In the genomic region with DNA sequence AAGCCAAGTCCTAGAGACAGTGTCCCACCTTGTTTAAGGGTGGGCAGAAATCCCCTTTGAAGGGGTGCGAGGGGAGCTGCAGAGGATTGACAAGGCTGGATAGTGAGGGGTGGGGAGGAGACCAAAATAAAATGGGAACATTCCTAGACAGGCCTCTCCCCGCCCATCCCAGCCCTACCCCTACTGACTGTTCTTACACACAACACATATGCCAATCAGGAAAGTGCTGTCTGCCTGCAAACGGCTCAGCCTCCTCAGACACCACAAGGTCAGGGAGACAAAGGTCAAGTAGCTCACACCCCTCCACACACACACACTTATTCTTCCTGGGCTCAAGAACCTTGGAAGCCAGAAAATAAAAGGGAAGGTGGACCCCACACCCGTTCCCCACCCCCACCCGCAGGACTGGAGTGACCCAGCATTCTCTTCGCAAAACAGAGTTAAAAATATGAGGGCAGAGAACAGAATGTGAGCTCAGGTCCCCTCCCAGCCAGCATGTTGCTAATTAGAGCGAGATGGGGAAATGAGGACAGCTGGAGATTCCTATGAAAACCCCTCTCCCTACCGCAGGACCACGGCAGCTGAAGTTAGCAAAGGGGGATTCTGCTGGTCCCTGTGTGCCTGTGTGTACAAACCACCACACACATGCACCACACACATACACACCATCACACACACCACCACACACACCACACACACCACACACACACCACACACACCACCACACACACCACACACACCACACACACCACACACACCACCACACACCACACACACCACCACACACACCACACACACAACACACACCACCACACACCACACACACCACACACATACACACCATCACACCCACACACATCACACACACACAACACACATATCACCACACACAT, we compare ENCODE assay signal across 12 cellular contexts.
DNase-seq lines count a peak whose midpoint lies in the region; ATAC-seq and TF ChIP-seq lines count a peak whose summit lies in the region.
"Had no signal": no experiment of that assay in that cellular context is flagged by ENCODE, and none has a peak within 500 bp of the region (broad histone marks: within the 10 kb centered on the region; RNA-seq: fewer than 3 reads in every experiment).

No MANE protein-coding gene starts in this region.

- intact Hi-C loops in esophagus squamous epithelium (cut with DNase I), result no loop called here

- DNase-seq in AG10803 (ENCODE audit: low read depth), result peak; percentile 46
- peak; percentile 18 for DNase-seq in NCI-H1694 (lab: John Stamatoyannopoulos, UW)
- no peak for DNase-seq in esophagus squamous epithelium (lab: John Stamatoyannopoulos, UW)
- DNase-seq in NCI-H748 treated with DMSO at 0.1 percent for 48 hours (lab: John Stamatoyannopoulos, UW), result no peak
- DNase-seq in DMS114 treated with DMSO at 0.1 percent for 48 hours (lab: John Stamatoyannopoulos, UW; ENCODE audit: unreplicated experiment), result no peak

- TF ChIP-seq POLR2A in esophagus squamous epithelium (IDR thresholded peaks at IDR 0.05), result no peak

- no peak overlapping the region for H3K4me3 ChIP-seq in AG10803 (ENCODE audit: low read length)
- no peak overlapping the region for H3K4me3 ChIP-seq in esophagus squamous epithelium
- H3K4me3 ChIP-seq: BLaER1 had no signal

- peak overlapping the region; percentile 70 to 89 (median 77) for H3K27ac Mint-ChIP-seq in nephron
- H3K27ac Mint-ChIP-seq: activated naive CD4-positive, alpha-beta T cell treated with anti-CD3 and anti-CD28 coated beads, Interleukin-2, amount 50 U/mL, for 24 hours had no signal

- WGBS in esophagus squamous epithelium, 2 donors, result 51 to 69% methylated on average over 5 to 7 of the region's 9 CpGs

- H3K9me3 Mint-ChIP-seq in nephron, result no peaks in the 10 kb centered on the region
- H3K9me3 Mint-ChIP-seq: activated naive CD4-positive, alpha-beta T cell treated with anti-CD3 and anti-CD28 coated beads, Interleukin-2, amount 50 U/mL, for 24 hours had no signal

- TF ChIP-seq CTCF in AG10803 (conservative IDR thresholded peaks at IDR 0.05; ENCODE audit: low read length) (no peak), esophagus squamous epithelium (IDR thresholded peaks at IDR 0.05) (no peak), nephron (IDR thresholded peaks at IDR 0.05; ENCODE audit: unreplicated experiment in 3 of 3) (no peak)

- H3K36me3 ChIP-seq in esophagus squamous epithelium, result peaks cover 10 to 85% (median 26%) of the 10 kb centered on the region in 3 donors

- H3K4me1 ChIP-seq in esophagus squamous epithelium, result peaks cover 0 to 80% (median 18%) of the 10 kb centered on the region in 3 donors

- no peaks in the 10 kb centered on the region for H3K27me3 Mint-ChIP-seq in nephron (ENCODE audit: low read depth)

- no peak for ATAC-seq in HG03025 (IDR thresholded peaks at IDR 0.05; ENCODE audit: low FRiP score, unreplicated experiment)
- no peak for ATAC-seq in GM18511 (IDR thresholded peaks at IDR 0.05; ENCODE audit: unreplicated experiment)
- ATAC-seq: activated CD4-positive, CD25-positive, alpha-beta regulatory T cell treated with anti-CD3 and anti-CD28 coated beads, Interleukin-2, amount 50 U/mL, for 24 hours; Panc1 had no signal

- peak overlapping the region; percentile 41 to 75 (median 65) for H3K27ac ChIP-seq in esophagus squamous epithelium
- H3K27ac ChIP-seq: BLaER1 had no signal

- no peaks in the 10 kb centered on the region for H3K27me3 ChIP-seq in esophagus squamous epithelium
- H3K27me3 ChIP-seq: BLaER1 had no signal

- H3K4me1 Mint-ChIP-seq in nephron, result peaks cover 60% of the 10 kb centered on the region
- H3K4me1 Mint-ChIP-seq: activated naive CD4-positive, alpha-beta T cell treated with anti-CD3 and anti-CD28 coated beads, Interleukin-2, amount 50 U/mL, for 24 hours had no signal

- H3K4me3 Mint-ChIP-seq in nephron, result peak overlapping the region in 1 of 3 experiments; percentile 19
- H3K4me3 Mint-ChIP-seq: activated naive CD4-positive, alpha-beta T cell treated with anti-CD3 and anti-CD28 coated beads, Interleukin-2, amount 50 U/mL, for 24 hours had no signal

- no peaks in the 10 kb centered on the region for H3K9me3 ChIP-seq in esophagus squamous epithelium
- H3K9me3 ChIP-seq: BLaER1 had no signal

- H3K36me3 Mint-ChIP-seq in nephron (ENCODE audit: low read depth), result peaks cover 35% of the 10 kb centered on the region
- H3K36me3 Mint-ChIP-seq: activated naive CD4-positive, alpha-beta T cell treated with anti-CD3 and anti-CD28 coated beads, Interleukin-2, amount 50 U/mL, for 24 hours had no signal

Comparison
In these comparisons a context has a peak if more than half of its experiments do, and no peak if none do; other contexts are left out.
1. DNase-seq: peak in AG10803 (single experiment) and NCI-H1694 (single experiment); none in esophagus squamous epithelium (single experiment), NCI-H748 treated with DMSO at 0.1 percent for 48 hours (single experiment) and DMS114 treated with DMSO at 0.1 percent for 48 hours (single experiment).